In the genomic region with DNA sequence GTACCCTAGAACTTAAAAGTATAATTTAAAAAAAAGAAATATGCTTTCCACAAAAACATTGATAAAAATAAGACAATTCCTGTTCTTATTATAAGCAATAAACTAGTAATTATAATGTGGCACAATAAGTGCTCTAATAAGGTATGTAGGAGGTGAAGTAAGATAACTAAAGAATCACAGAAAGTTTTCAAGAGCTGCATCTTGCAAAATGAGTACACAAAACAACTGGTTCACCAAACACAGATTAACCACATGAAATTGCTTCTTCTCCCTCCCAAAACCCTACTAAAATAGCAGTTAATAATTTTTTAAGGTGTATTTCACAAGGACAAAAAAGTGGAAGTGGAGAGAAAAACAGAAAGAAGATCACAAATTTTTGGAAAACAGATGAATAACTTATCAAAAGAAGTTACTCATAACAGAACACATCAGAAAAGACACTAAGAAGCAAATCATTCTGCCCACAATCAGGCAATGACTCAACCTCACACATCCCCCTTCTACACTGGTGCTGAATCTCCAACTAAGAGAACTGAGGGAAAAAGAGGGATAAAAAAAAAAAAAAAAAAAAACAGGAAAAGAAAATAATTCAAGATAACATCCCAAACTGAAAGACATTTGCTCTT, we compare ENCODE assay signal across 9 cellular contexts.
DNase-seq lines count a peak whose midpoint lies in the region; ATAC-seq and TF ChIP-seq lines count a peak whose summit lies in the region.
"Had no signal": no experiment of that assay in that cellular context is flagged by ENCODE, and none has a peak within 500 bp of the region (broad histone marks: within the 10 kb centered on the region; RNA-seq: fewer than 3 reads in every experiment).

No MANE protein-coding gene starts in this region.

- no peaks in the 10 kb centered on the region for H3K36me3 ChIP-seq in left ventricle myocardium inferior

- H3K4me3 ChIP-seq in astrocyte of the cerebellum (ENCODE audit: low read depth, low read length) (no peak overlapping the region), left ventricle myocardium inferior (no peak overlapping the region)

- H3K4me1 Mint-ChIP-seq in activated T-cell treated with anti-CD3 and anti-CD28 coated beads, Interleukin-2, amount 50 U/mL, for 72 hours (ENCODE audit: low read depth) = peaks cover 16% of the 10 kb centered on the region
- H3K4me1 Mint-ChIP-seq in stimulated activated memory B cell treated with anti-CD40 and anti-IgM and Interleukin-4, amounts not matched to agents 10 μg/mL and 1 μg/mL and 100 μg/mL, for 72 hours = peaks cover 16% of the 10 kb centered on the region

- H3K27ac Mint-ChIP-seq in activated T-cell treated with anti-CD3 and anti-CD28 coated beads, Interleukin-2, amount 50 U/mL, for 72 hours = peak overlapping the region; percentile 40
- no peak overlapping the region for H3K27ac Mint-ChIP-seq in stimulated activated memory B cell treated with anti-CD40 and anti-IgM and Interleukin-4, amounts not matched to agents 10 μg/mL and 1 μg/mL and 100 μg/mL, for 72 hours

- in situ Hi-C loops in astrocyte of the cerebellum (cut with HindIII; ENCODE audit: low sequenced_read_pairs) = no loop called here

- H3K27me3 Mint-ChIP-seq in activated T-cell treated with anti-CD3 and anti-CD28 coated beads, Interleukin-2, amount 50 U/mL, for 72 hours (ENCODE audit: low read depth) = no peaks in the 10 kb centered on the region
- no peaks in the 10 kb centered on the region for H3K27me3 Mint-ChIP-seq in stimulated activated memory B cell treated with anti-CD40 and anti-IgM and Interleukin-4, amounts not matched to agents 10 μg/mL and 1 μg/mL and 100 μg/mL, for 72 hours

- no peaks in the 10 kb centered on the region for H3K27me3 ChIP-seq in left ventricle myocardium inferior (ENCODE audit: low read depth)

- H3K9me3 ChIP-seq in left ventricle myocardium inferior (replicated peaks) = no peaks in the 10 kb centered on the region

- DNase-seq in activated T-cell treated with anti-CD3 and anti-CD28 coated beads, Interleukin-2, amount 50 U/mL, for 72 hours = peak; percentile 6 to 9
- DNase-seq in activated T-cell treated with anti-CD3 and anti-CD28 coated beads for 4 hours = no peak
- DNase-seq in astrocyte of the cerebellum (ENCODE audit: low read depth) = peak; percentile 4
- no peak for DNase-seq in left ventricle myocardium inferior
- no peak for DNase-seq in cortex of kidney (lab: John Stamatoyannopoulos, UW)
- DNase-seq in NOMO-1 (lab: John Stamatoyannopoulos, UW; ENCODE audit: unreplicated experiment in 2 of 2) = no peak
- DNase-seq: NCI-H1694 treated with DMSO at 0.1 percent for 48 hours had no signal

- H3K36me3 Mint-ChIP-seq in activated T-cell treated with anti-CD3 and anti-CD28 coated beads, Interleukin-2, amount 50 U/mL, for 72 hours (ENCODE audit: insufficient read depth in 2 of 2) = no peaks in the 10 kb centered on the region
- H3K36me3 Mint-ChIP-seq in stimulated activated memory B cell treated with anti-CD40 and anti-IgM and Interleukin-4, amounts not matched to agents 10 μg/mL and 1 μg/mL and 100 μg/mL, for 72 hours = peaks cover 7% of the 10 kb centered on the region

- H3K4me1 ChIP-seq in left ventricle myocardium inferior = no peaks in the 10 kb centered on the region

- TF ChIP-seq CTCF in astrocyte of the cerebellum (IDR thresholded peaks at IDR 0.05; ENCODE audit: low read depth, low read length, missing control alignments) = no peak
- TF ChIP-seq CTCF in left ventricle myocardium inferior (IDR thresholded peaks at IDR 0.05; ENCODE audit: borderline replicate concordance) = no peak

- H3K4me3 Mint-ChIP-seq in activated T-cell treated with anti-CD3 and anti-CD28 coated beads, Interleukin-2, amount 50 U/mL, for 72 hours = peak overlapping the region in 1 of 2 donors; percentile 30
- H3K4me3 Mint-ChIP-seq in stimulated activated memory B cell treated with anti-CD40 and anti-IgM and Interleukin-4, amounts not matched to agents 10 μg/mL and 1 μg/mL and 100 μg/mL, for 72 hours = no peak overlapping the region

- intact Hi-C loops in left ventricle myocardium inferior (cut with micrococcal nuclease) = no loop called here

- peak; percentile 76 to 88 for ATAC-seq in activated T-cell treated with anti-CD3 and anti-CD28 coated beads, Interleukin-2, amount 50 U/mL, for 72 hours (replicated peaks in 1 of 2)
- peak; percentile 91 for ATAC-seq in HG02973 (IDR thresholded peaks at IDR 0.05; ENCODE audit: unreplicated experiment)
- ATAC-seq in stimulated activated memory B cell treated with anti-CD40 and anti-IgM and Interleukin-4, amounts not matched to agents 10 μg/mL and 1 μg/mL and 100 μg/mL, for 72 hours = peak; percentile 61

- H3K27ac ChIP-seq in left ventricle myocardium inferior (replicated peaks) = no peak overlapping the region

- no peaks in the 10 kb centered on the region for H3K9me3 Mint-ChIP-seq in activated T-cell treated with anti-CD3 and anti-CD28 coated beads, Interleukin-2, amount 50 U/mL, for 72 hours
- no peaks in the 10 kb centered on the region for H3K9me3 Mint-ChIP-seq in stimulated activated memory B cell treated with anti-CD40 and anti-IgM and Interleukin-4, amounts not matched to agents 10 μg/mL and 1 μg/mL and 100 μg/mL, for 72 hours

Comparison
In these comparisons a context has a peak if more than half of its experiments do, and no peak if none do; other contexts are left out.
1. DNase-seq: peak in activated T-cell treated with anti-CD3 and anti-CD28 coated beads, Interleukin-2, amount 50 U/mL, for 72 hours (2 of 2) and astrocyte of the cerebellum (single experiment); none in activated T-cell treated with anti-CD3 and anti-CD28 coated beads for 4 hours (single experiment), left ventricle myocardium inferior (single experiment), cortex of kidney (single experiment) and NOMO-1 (0 of 2).
2. Peak in every context shown above with its lines, with median percentiles within 50 percentile points of each other: ATAC-seq.